8 cellular contexts compared by ENCODE assay signal in the genomic region with DNA sequence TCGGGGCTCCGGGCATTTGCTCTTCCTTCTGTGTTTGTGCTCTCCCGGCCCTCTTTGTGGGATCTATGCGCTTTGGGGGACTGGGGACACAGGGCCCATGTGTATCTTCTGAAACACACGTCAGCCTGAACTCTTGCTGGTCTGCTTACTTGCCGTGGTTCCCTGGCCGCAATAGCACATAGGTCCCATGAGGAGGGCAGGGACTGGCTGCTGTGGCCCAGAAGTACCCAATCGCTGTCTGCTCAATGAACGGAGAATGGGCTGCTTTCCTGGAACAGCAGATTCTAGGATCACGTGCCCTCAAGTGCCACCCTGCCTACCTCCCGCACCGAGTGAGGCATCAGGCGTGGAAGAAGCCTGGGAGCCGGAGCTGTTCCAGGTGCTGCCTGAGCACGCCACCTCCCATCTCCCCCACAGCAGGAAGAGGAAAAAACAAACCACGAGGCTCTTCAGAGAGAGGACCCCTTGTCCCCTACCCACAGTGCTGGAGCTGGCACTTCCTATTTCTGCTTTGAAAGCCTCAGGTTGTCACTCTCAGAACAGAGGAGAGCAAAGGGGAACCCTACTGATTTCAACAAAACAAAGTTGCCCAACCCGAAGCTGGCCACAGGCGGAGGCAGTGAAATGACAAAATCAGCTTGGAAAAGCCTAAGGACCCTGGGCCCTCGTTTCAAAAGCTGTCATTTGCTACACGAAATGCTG. TPM values are rescaled to one million over a fixed set of nuclear protein-coding genes. Genes with fewer than 3 reads are reported as not detected.
DNase-seq lines count a peak whose midpoint lies in the region; ATAC-seq, FAIRE-seq and TF ChIP-seq lines count a peak whose summit lies in the region.

No MANE protein-coding gene starts in this region.

- no peaks in the 10 kb centered on the region for H3K36me3 ChIP-seq in smooth muscle cell (ENCODE audit: low read depth)
- no peaks in the 10 kb centered on the region for H3K36me3 ChIP-seq in mucosa of descending colon (ENCODE audit: low read depth)

- no peaks in the 10 kb centered on the region for H3F3A ChIP-seq in smooth muscle cell (ENCODE audit: low read depth)

- no peak for ATAC-seq in mucosa of descending colon
- no peak for ATAC-seq in GM18907 (IDR thresholded peaks at IDR 0.05; ENCODE audit: unreplicated experiment)
- no peak for ATAC-seq in GM19397 (IDR thresholded peaks at IDR 0.05; ENCODE audit: unreplicated experiment)
- no peak for ATAC-seq in GM19463 (IDR thresholded peaks at IDR 0.05; ENCODE audit: unreplicated experiment)

- H3K4me1 ChIP-seq in smooth muscle cell (ENCODE audit: low read depth) (no peaks in the 10 kb centered on the region), mucosa of descending colon (ENCODE audit: low read depth) (no peaks in the 10 kb centered on the region)

- peak overlapping the region; percentile 33 for H3K4me3 ChIP-seq in coronary artery
- no peak overlapping the region for H3K4me3 ChIP-seq in smooth muscle cell
- H3K4me3 ChIP-seq in mucosa of descending colon = no peak overlapping the region

- H3K79me2 ChIP-seq in smooth muscle cell (ENCODE audit: low read depth) = peaks cover 10% of the 10 kb centered on the region

- H3K27ac ChIP-seq in coronary artery (peak overlapping the region; percentile 86 to 91), smooth muscle cell (ENCODE audit: low read depth) (peak overlapping the region; percentile 79)

- no peak overlapping the region for H3K9ac ChIP-seq in smooth muscle cell (ENCODE audit: low read depth)

- DNase-seq in GM18507 (ENCODE audit: extremely low spot score, insufficient read length, low read depth) = no peak
- peak; percentile 61 for DNase-seq in SIG-M5 (lab: John Stamatoyannopoulos, UW)
- no peak for DNase-seq in coronary artery (ENCODE audit: low spot score)
- no peak for DNase-seq in smooth muscle cell (lab: John Stamatoyannopoulos, UW; ENCODE audit: unreplicated experiment)
- no peak for DNase-seq in mucosa of descending colon

- intact Hi-C loops in mucosa of descending colon (cut with DNase I, micrococcal nuclease) = no loop called here

- H3K9me3 ChIP-seq in smooth muscle cell (replicated peaks; ENCODE audit: low read depth) (no peaks in the 10 kb centered on the region), mucosa of descending colon (no peaks in the 10 kb centered on the region)

- H3K27me3 ChIP-seq in smooth muscle cell (ENCODE audit: low read depth) = no peaks in the 10 kb centered on the region

- peak; percentile 9 for FAIRE-seq in GM18507 (lab: Jason Lieb, UNC)

- TF ChIP-seq CTCF in coronary artery (IDR thresholded peaks at IDR 0.05) (no peak), smooth muscle cell (IDR thresholded peaks at IDR 0.05; ENCODE audit: borderline replicate concordance, insufficient read depth, poor library complexity, severe bottlenecking) (no peak), mucosa of descending colon (IDR thresholded peaks at IDR 0.05) (no peak)

- H3K4me2 ChIP-seq in smooth muscle cell = no peak overlapping the region

- no peak overlapping the region for H2AFZ ChIP-seq in smooth muscle cell (ENCODE audit: low read depth)

- WGBS in smooth muscle cell (ENCODE audit: low lambda C conversion rate) = 87% methylated on average over 20 of the region's 20 CpGs

- H4K20me1 ChIP-seq in smooth muscle cell (ENCODE audit: low read depth) = no peaks in the 10 kb centered on the region

RNA-seq across cellular contexts. Expression of gene G6PD, which starts 3.8 kb away (rescaled TPM):
- total RNA-seq in smooth muscle cell (32.9 and 37.9 TPM in 2 replicates), mucosa of descending colon (10 to 100 TPM; 28.0 to 34.4 (median 33.9) TPM)
- polyA plus RNA-seq in smooth muscle cell = 12.9 and 13.5 TPM in 2 replicates

RNA-seq across cellular contexts. Expression of gene IKBKG, which starts 4.5 kb away (rescaled TPM):
- 8.3 and 12.5 TPM in 2 replicates for total RNA-seq in smooth muscle cell
- 25.4 and 32.0 TPM in 2 replicates for polyA plus RNA-seq in smooth muscle cell
- 10 to 100 TPM; 26.7 to 36.3 (median 30.3) TPM for total RNA-seq in mucosa of descending colon

RNA-seq across cellular contexts. Expression of gene FAM3A, which starts 26.8 kb away (rescaled TPM):
- 13.6 and 16.0 TPM in 2 replicates for total RNA-seq in smooth muscle cell
- polyA plus RNA-seq in smooth muscle cell = 49.1 and 53.7 TPM in 2 replicates
- 10 to 100 TPM; 52.5 to 75.6 (median 64.8) TPM for total RNA-seq in mucosa of descending colon

RNA-seq across cellular contexts. Expression of gene CTAG1A, which starts 42.1 kb away (rescaled TPM):
- total RNA-seq in smooth muscle cell (not detected in 2 replicates), mucosa of descending colon (not detected)
- not detected in 2 replicates for polyA plus RNA-seq in smooth muscle cell

RNA-seq across cellular contexts. Expression of gene SLC10A3, which starts 52.4 kb away (rescaled TPM):
- total RNA-seq in smooth muscle cell (26.8 and 34.7 TPM in 2 replicates), mucosa of descending colon (10 to 100 TPM; 26.2 to 30.6 (median 28.0) TPM)
- 52.1 and 63.1 TPM in 2 replicates for polyA plus RNA-seq in smooth muscle cell
